In the genomic region with DNA sequence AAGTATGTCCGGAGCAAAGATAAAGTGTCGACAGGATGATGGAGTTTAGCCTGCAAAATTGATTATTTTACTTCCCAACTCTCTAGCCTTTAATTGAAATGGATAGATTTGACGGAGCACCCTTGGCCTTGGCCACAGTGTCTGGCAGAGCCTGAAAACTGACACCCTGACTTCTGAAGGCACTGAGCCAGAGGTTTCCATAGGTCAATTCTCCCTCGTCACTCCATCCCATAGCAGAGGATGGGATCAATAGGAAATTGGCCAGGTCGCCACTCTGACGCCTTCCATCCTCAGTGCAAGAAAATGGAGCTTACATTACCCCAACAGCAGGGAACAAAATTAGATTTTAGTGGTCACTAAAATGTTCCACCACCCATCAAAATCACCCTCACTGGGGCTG, we compare ENCODE assay signal across 2 cellular contexts.
TF ChIP-seq lines count a peak whose summit lies in the region.

No MANE protein-coding gene starts in this region.

TF ChIP-seq in GM23338, 12 proteins besides CTCF, POLR2A, EP300 and RAD21 (continues in another document):
- TF ChIP-seq, protein P1, sequence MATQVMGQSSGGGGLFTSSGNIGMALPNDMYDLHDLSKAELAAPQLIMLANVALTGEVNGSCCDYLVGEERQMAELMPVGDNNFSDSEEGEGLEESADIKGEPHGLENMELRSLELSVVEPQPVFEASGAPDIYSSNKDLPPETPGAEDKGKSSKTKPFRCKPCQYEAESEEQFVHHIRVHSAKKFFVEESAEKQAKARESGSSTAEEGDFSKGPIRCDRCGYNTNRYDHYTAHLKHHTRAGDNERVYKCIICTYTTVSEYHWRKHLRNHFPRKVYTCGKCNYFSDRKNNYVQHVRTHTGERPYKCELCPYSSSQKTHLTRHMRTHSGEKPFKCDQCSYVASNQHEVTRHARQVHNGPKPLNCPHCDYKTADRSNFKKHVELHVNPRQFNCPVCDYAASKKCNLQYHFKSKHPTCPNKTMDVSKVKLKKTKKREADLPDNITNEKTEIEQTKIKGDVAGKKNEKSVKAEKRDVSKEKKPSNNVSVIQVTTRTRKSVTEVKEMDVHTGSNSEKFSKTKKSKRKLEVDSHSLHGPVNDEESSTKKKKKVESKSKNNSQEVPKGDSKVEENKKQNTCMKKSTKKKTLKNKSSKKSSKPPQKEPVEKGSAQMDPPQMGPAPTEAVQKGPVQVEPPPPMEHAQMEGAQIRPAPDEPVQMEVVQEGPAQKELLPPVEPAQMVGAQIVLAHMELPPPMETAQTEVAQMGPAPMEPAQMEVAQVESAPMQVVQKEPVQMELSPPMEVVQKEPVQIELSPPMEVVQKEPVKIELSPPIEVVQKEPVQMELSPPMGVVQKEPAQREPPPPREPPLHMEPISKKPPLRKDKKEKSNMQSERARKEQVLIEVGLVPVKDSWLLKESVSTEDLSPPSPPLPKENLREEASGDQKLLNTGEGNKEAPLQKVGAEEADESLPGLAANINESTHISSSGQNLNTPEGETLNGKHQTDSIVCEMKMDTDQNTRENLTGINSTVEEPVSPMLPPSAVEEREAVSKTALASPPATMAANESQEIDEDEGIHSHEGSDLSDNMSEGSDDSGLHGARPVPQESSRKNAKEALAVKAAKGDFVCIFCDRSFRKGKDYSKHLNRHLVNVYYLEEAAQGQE (IDR thresholded peaks at IDR 0.05; ENCODE audit: unreplicated experiment): no peak
- TF ChIP-seq CREB1 (CRISPR knock-in tag; IDR thresholded peaks at IDR 0.05; ENCODE audit: low read depth) (no peak), ZNF114 (CRISPR knock-in tag; IDR thresholded peaks at IDR 0.05) (no peak), STAT1 (IDR thresholded peaks at IDR 0.05; ENCODE audit: unreplicated experiment) (no peak), EZH2phosphoT487 (IDR thresholded peaks at IDR 0.05; ENCODE audit: unreplicated experiment) (no peak), EZH2 (IDR thresholded peaks at IDR 0.05; ENCODE audit: low read depth, unreplicated experiment) (no peak), JUNB (IDR thresholded peaks at IDR 0.05; ENCODE audit: unreplicated experiment) (no peak), ZNF331 (CRISPR knock-in tag; IDR thresholded peaks at IDR 0.05; ENCODE audit: low read depth) (no peak)
- TF ChIP-seq, protein P2, sequence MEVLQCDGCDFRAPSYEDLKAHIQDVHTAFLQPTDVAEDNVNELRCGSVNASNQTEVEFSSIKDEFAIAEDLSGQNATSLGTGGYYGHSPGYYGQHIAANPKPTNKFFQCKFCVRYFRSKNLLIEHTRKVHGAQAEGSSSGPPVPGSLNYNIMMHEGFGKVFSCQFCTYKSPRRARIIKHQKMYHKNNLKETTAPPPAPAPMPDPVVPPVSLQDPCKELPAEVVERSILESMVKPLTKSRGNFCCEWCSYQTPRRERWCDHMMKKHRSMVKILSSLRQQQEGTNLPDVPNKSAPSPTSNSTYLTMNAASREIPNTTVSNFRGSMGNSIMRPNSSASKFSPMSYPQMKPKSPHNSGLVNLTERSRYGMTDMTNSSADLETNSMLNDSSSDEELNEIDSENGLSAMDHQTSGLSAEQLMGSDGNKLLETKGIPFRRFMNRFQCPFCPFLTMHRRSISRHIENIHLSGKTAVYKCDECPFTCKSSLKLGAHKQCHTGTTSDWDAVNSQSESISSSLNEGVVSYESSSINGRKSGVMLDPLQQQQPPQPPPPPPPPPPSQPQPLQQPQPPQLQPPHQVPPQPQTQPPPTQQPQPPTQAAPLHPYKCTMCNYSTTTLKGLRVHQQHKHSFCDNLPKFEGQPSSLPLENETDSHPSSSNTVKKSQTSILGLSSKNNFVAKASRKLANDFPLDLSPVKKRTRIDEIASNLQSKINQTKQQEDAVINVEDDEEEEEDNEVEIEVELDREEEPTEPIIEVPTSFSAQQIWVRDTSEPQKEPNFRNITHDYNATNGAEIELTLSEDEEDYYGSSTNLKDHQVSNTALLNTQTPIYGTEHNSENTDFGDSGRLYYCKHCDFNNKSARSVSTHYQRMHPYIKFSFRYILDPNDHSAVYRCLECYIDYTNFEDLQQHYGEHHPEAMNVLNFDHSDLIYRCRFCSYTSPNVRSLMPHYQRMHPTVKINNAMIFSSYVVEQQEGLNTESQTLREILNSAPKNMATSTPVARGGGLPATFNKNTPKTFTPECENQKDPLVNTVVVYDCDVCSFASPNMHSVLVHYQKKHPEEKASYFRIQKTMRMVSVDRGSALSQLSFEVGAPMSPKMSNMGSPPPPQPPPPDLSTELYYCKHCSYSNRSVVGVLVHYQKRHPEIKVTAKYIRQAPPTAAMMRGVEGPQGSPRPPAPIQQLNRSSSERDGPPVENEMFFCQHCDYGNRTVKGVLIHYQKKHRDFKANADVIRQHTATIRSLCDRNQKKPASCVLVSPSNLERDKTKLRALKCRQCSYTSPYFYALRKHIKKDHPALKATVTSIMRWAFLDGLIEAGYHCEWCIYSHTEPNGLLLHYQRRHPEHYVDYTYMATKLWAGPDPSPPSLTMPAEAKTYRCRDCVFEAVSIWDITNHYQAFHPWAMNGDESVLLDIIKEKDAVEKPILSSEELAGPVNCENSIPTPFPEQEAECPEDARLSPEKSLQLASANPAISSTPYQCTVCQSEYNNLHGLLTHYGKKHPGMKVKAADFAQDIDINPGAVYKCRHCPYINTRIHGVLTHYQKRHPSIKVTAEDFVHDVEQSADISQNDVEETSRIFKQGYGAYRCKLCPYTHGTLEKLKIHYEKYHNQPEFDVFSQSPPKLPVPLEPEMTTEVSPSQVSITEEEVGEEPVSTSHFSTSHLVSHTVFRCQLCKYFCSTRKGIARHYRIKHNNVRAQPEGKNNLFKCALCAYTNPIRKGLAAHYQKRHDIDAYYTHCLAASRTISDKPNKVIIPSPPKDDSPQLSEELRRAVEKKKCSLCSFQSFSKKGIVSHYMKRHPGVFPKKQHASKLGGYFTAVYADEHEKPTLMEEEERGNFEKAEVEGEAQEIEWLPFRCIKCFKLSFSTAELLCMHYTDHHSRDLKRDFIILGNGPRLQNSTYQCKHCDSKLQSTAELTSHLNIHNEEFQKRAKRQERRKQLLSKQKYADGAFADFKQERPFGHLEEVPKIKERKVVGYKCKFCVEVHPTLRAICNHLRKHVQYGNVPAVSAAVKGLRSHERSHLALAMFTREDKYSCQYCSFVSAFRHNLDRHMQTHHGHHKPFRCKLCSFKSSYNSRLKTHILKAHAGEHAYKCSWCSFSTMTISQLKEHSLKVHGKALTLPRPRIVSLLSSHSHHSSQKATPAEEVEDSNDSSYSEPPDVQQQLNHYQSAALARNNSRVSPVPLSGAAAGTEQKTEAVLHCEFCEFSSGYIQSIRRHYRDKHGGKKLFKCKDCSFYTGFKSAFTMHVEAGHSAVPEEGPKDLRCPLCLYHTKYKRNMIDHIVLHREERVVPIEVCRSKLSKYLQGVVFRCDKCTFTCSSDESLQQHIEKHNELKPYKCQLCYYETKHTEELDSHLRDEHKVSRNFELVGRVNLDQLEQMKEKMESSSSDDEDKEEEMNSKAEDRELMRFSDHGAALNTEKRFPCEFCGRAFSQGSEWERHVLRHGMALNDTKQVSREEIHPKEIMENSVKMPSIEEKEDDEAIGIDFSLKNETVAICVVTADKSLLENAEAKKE (CRISPR knock-in tag; IDR thresholded peaks at IDR 0.05): no peak
- TF ChIP-seq, protein P3, sequence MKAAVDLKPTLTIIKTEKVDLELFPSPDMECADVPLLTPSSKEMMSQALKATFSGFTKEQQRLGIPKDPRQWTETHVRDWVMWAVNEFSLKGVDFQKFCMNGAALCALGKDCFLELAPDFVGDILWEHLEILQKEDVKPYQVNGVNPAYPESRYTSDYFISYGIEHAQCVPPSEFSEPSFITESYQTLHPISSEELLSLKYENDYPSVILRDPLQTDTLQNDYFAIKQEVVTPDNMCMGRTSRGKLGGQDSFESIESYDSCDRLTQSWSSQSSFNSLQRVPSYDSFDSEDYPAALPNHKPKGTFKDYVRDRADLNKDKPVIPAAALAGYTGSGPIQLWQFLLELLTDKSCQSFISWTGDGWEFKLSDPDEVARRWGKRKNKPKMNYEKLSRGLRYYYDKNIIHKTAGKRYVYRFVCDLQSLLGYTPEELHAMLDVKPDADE (IDR thresholded peaks at IDR 0.05): no peak

TF ChIP-seq in WTC11, 78 proteins besides CTCF, POLR2A, EP300 and RAD21 (continued from another document):
- TF ChIP-seq FOXK1 (CRISPR knock-in tag; IDR thresholded peaks at IDR 0.05) (no peak), CBFB (CRISPR knock-in tag; IDR thresholded peaks at IDR 0.05; ENCODE audit: low read depth) (no peak), RELA (CRISPR knock-in tag; IDR thresholded peaks at IDR 0.05; ENCODE audit: borderline replicate concordance) (no peak), EMX1 (CRISPR knock-in tag; IDR thresholded peaks at IDR 0.05) (no peak), PRRX2 (CRISPR knock-in tag; IDR thresholded peaks at IDR 0.05) (no peak), ZNF219 (CRISPR knock-in tag; IDR thresholded peaks at IDR 0.05; ENCODE audit: borderline replicate concordance) (no peak), ZNF232 (CRISPR knock-in tag; IDR thresholded peaks at IDR 0.05) (no peak), CREM (CRISPR knock-in tag; IDR thresholded peaks at IDR 0.05) (no peak)
